Comparison of ENCODE assay signal across 8 cellular contexts in the genomic region with DNA sequence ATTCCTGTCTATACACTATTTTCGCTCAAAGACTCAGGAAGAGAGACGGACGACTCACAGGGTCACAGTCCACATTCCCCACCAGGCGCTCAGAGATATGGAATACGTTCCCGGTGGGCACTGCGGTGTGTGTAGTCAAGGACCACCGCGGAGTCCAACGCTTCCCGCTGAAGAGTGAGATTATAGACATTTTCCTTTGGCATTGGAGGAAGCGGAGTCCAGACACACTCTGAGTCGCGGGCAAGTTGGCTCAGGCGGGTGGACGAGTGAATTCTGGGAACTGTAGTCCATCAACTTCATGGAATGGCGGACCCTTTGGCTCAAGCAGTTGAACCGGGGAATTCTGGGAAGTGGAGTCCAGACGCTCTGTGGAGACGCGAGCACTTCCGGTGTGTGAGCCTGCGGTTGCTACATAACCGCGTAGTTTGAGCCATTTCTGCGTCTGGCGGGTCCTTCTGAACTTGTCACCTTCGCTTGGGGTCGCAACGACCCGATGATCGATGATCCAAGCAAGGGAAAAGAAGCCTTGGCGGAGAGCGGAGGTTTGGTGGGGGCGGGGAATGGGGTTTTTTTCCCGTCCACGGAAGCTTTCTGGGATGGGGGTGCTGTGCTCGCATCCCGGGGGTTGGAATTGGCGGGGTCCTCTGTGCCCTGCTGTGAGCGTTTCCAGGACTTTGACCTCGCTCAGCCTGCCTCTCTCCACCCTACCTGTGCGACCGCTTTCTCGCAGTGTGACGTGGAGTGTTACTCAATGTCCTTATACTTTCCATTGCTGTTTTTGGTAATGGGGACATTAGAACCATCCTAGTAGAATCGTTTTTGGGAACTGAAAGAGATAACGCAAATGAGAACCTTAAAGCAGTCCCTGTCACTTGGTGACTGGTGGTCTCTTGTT. TPM values are rescaled to one million over a fixed set of nuclear protein-coding genes. Genes with fewer than 3 reads are reported as not detected.
DNase-seq lines count a peak whose midpoint lies in the region; ATAC-seq and TF ChIP-seq lines count a peak whose summit lies in the region.

A gene (plus strand): TSS at position 392 of the 895 bp plus-strand sequence. CDS start 4,122 bp downstream, outside the sequence.

- peaks cover 15% of the 10 kb centered on the region for H3K4me1 Mint-ChIP-seq in Caco-2 (ENCODE audit: low read depth, unreplicated experiment)
- H3K4me1 Mint-ChIP-seq in endodermal cell = peaks cover 9% of the 10 kb centered on the region

- H3K4me3 ChIP-seq in Caco-2 (ENCODE audit: low read depth, low read length) (peak within 1 kb of the TSS; percentile 50), endodermal cell (ENCODE audit: low read length) (peak within 1 kb of the TSS; percentile 93)

- POLR2A ChIA-PET in Caco-2 (lab: Charles Lee) = interaction anchor here (0.6 kb wide), 2 partner anchors 18 to 21 kb away, joined by 3 read pairs; no protein-coding TSS in a partner anchor

- H3K9me3 Mint-ChIP-seq in Caco-2 (ENCODE audit: unreplicated experiment) = peaks cover 24% of the 10 kb centered on the region
- H3K9me3 Mint-ChIP-seq in endodermal cell = peaks cover 6% of the 10 kb centered on the region

- H3K9me3 ChIP-seq in Caco-2 = no peaks in the 10 kb centered on the region; the same call in 1 of the 2 replicates
- H3K9me3 ChIP-seq in endodermal cell (ENCODE audit: control insufficient read depth, low read length) = no peaks in the 10 kb centered on the region

- TF ChIP-seq CTCF in Caco-2 (IDR thresholded peaks at IDR 0.05; ENCODE audit: insufficient read depth in 1 of 2, low read depth in 1 of 2, low read length in 1 of 2, severe bottlenecking in 1 of 2, unreplicated experiment in 1 of 2) (no peak), endodermal cell (conservative IDR thresholded peaks at IDR 0.05) (no peak)

- peak; percentile 88 for ATAC-seq in GM21360 (IDR thresholded peaks at IDR 0.05; ENCODE audit: unreplicated experiment)

- H3K27ac Mint-ChIP-seq in Caco-2 (ENCODE audit: unreplicated experiment) = peak within 1 kb of the TSS; percentile 91
- H3K27ac Mint-ChIP-seq in endodermal cell = peak within 1 kb of the TSS; percentile 86

- H3K36me3 ChIP-seq in Caco-2 (ENCODE audit: control insufficient read depth, insufficient read depth, low read length) = no peaks in the 10 kb centered on the region
- peaks cover 5% of the 10 kb centered on the region for H3K36me3 ChIP-seq in endodermal cell (ENCODE audit: control insufficient read depth, insufficient read depth, low read length)

- DNase-seq in Caco-2 (peak; percentile 93 to 95), HT-29 (ENCODE audit: low spot score) (peak; percentile 99), NOMO-1 treated with DMSO at 0.1 percent for 48 hours (lab: John Stamatoyannopoulos, UW; ENCODE audit: unreplicated experiment) (peak; percentile 97), endodermal cell (peak; percentile 95), mesenteric fat pad (ENCODE audit: low spot score) (peak; percentile 94)
- DNase-seq in activated CD8-positive, alpha-beta memory T cell treated with anti-CD3 and anti-CD28 coated beads, Interleukin-2, amount 50 U/mL, for 1 hour (ENCODE audit: extremely low read depth) = peak; percentile 66
- peak; percentile 59 for DNase-seq in stimulated activated CD8-positive, alpha-beta memory T cell treated with anti-CD3 and anti-CD28 coated beads, Interleukin-15, amount 100 ng/mL, for 1 hour (ENCODE audit: low read depth)

- peaks cover 16% of the 10 kb centered on the region for H3K36me3 Mint-ChIP-seq in Caco-2 (ENCODE audit: insufficient read depth, unreplicated experiment)
- H3K36me3 Mint-ChIP-seq in endodermal cell (ENCODE audit: low read depth) = peaks cover 19% of the 10 kb centered on the region

- intact Hi-C loops in Caco-2 (cut with micrococcal nuclease; ENCODE audit: unreplicated experiment) = loop anchor here (1.0 to 2.0 kb wide), 7 partner anchors 19 to 110 kb away; a partner anchor contains a TSS

- 1% methylated on average over 25 to 47 of the region's 48 CpGs for WGBS in endodermal cell (ENCODE audit: insufficient coverage in 1 of 2, insufficient read length in 1 of 2), 2 experiments

- CTCF ChIA-PET in Caco-2 (lab: Charles Lee) = interaction anchor here (0.8 kb wide), 1 partner anchor 49 kb away, joined by 3 read pairs; a partner anchor contains a TSS

- H3K27me3 Mint-ChIP-seq in Caco-2 (ENCODE audit: insufficient read depth, unreplicated experiment) = no peaks in the 10 kb centered on the region
- H3K27me3 Mint-ChIP-seq in endodermal cell (ENCODE audit: insufficient read depth) = peaks cover 14% of the 10 kb centered on the region

- peak within 1 kb of the TSS; percentile 49 for H3K9ac ChIP-seq in endodermal cell (ENCODE audit: extremely low read depth, low read length, poor library complexity, severe bottlenecking)

- no peaks in the 10 kb centered on the region; the same call in 1 of the 2 replicates for H3K4me1 ChIP-seq in Caco-2
- no peaks in the 10 kb centered on the region for H3K4me1 ChIP-seq in endodermal cell (ENCODE audit: control insufficient read depth, insufficient read depth, low read length)

- no peaks in the 10 kb centered on the region for H3K27me3 ChIP-seq in Caco-2 (replicated peaks; ENCODE audit: control insufficient read depth, insufficient read depth, low read length)
- no peaks in the 10 kb centered on the region for H3K27me3 ChIP-seq in endodermal cell (ENCODE audit: control insufficient read depth, insufficient read depth, low read length, poor library complexity, severe bottlenecking)

- TSS peak; percentile 79 for BruUV-seq in Caco-2 (replicated peaks; lab: Mats Ljungman, UMichigan)

- no peak within 1 kb of the TSS for H3K27ac ChIP-seq in endodermal cell (ENCODE audit: low read depth, low read length)

- H3K4me3 Mint-ChIP-seq in Caco-2 (ENCODE audit: unreplicated experiment) (peak within 1 kb of the TSS; percentile 89), endodermal cell (peak within 1 kb of the TSS; percentile 85)

RNA-seq across cellular contexts. Expression of the gene that starts here (rescaled TPM):
- total RNA-seq in Caco-2 (2022) (5.1 and 5.5 TPM in 2 replicates), endodermal cell (1 to 10 TPM; 3.8 to 5.7 TPM), mesenteric fat pad (2.4 TPM)
- 0.53 and 1.8 TPM in 2 replicates for total RNA-seq in HT-29 (2014; rRNA removed; shearing (Covaris generic))
- polyA plus RNA-seq in endodermal cell (2013, experiment 1 of 2) = 3.2 TPM
- 3.6 TPM for polyA plus RNA-seq in endodermal cell (2013, experiment 2 of 2)
